In the genomic region with DNA sequence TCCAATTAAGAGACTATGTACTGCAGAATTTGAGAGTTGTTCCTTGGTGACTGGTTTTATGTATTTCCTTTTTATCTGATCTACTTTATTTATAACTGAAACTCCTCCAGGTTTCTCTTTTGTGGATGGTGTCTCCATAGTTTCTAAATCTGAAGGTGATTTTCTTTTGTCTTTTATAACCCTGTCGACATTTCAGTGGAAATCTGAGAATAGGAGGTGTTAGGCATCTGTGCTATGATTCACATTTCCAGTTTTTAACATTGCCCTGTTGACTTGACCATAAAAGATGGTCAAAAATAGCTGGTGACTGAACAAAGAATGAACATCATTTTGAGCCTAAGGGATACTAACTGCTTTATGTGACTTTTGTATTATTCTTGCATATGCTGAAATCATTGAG, we compare ENCODE assay signal across 23 cellular contexts.
"Had no signal": no experiment of that assay in that cellular context is flagged by ENCODE, and none has a peak within 500 bp of the region (broad histone marks: within the 10 kb centered on the region; RNA-seq: fewer than 3 reads in every experiment).

No MANE protein-coding gene starts in this region.

- DNase-seq: activated CD4-positive, alpha-beta T cell treated with anti-CD3 and anti-CD28 coated beads, Interleukin-2, amount 10 ng/mL, durations not matched to agents 7 days and 5 days; activated CD4-positive, CD25-positive, alpha-beta regulatory T cell treated with anti-CD3 and anti-CD28 coated beads, Interleukin-2, amount 50 U/mL, for 72 hours; activated CD8-positive, alpha-beta T cell treated with anti-CD3 and anti-CD28 coated beads for 36 hours; adrenal gland; colonic mucosa; dorsolateral prefrontal cortex; effector memory CD8-positive, alpha-beta T cell; glutamatergic neuron; stimulated activated CD4-positive, alpha-beta T cell treated with anti-CD3 and anti-CD28 coated beads, Interleukin-12 subunit alpha, Interleukin-12 subunit beta, amount 100 ng/mL, for 4 hours; stimulated activated CD4-positive, alpha-beta T cell treated with anti-CD3 and anti-CD28 coated beads, Interleukin-4, amount 100 ng/mL, for 4 hours; stimulated activated naive CD8-positive, alpha-beta T cell treated with anti-CD3 and anti-CD28 coated beads, Interleukin-15, Interleukin-2, amounts not matched to agents 100 U/mL and 50 U/mL, for 24 hours; T-cell had no signal

- H3K27ac Mint-ChIP-seq: activated CD4-positive, alpha-beta T cell treated with anti-CD3 and anti-CD28 coated beads, Interleukin-2, amount 10 ng/mL, durations not matched to agents 7 days and 5 days; activated CD8-positive, alpha-beta T cell treated with anti-CD3 and anti-CD28 coated beads for 36 hours; activated naive CD4-positive, alpha-beta T cell treated with anti-CD3 and anti-CD28 coated beads, Interleukin-2, amount 50 U/mL, for 72 hours; activated T-helper 17 cell treated with anti-CD3 and anti-CD28 coated beads, Interleukin-2, amount 50 U/mL, for 72 hours; effector memory CD8-positive, alpha-beta T cell; T-cell; T-helper 2 cell treated with Interferon-gamma antibody and Interleukin-4, amounts not matched to agents 5 μg/mL and 100 μg/mL, for 36 hours had no signal

- H3K4me1 ChIP-seq: adrenal gland, breast epithelium, colonic mucosa had no signal

- H3K36me3 ChIP-seq: adrenal gland, colonic mucosa, prostate gland had no signal

- H3K9me3 Mint-ChIP-seq: activated CD4-positive, alpha-beta T cell treated with anti-CD3 and anti-CD28 coated beads, Interleukin-2, amount 10 ng/mL, durations not matched to agents 7 days and 5 days; activated CD8-positive, alpha-beta T cell treated with anti-CD3 and anti-CD28 coated beads for 36 hours; activated naive CD4-positive, alpha-beta T cell treated with anti-CD3 and anti-CD28 coated beads, Interleukin-2, amount 50 U/mL, for 72 hours; activated T-helper 17 cell treated with anti-CD3 and anti-CD28 coated beads, Interleukin-2, amount 50 U/mL, for 72 hours; effector memory CD8-positive, alpha-beta T cell; neural crest cell; T-cell; T-helper 2 cell treated with Interferon-gamma antibody and Interleukin-4, amounts not matched to agents 5 μg/mL and 100 μg/mL, for 36 hours had no signal

- FAIRE-seq: endothelial cell of umbilical vein, frontal cortex had no signal

- ATAC-seq: activated CD8-positive, alpha-beta T cell treated with anti-CD3 and anti-CD28 coated beads for 36 hours; activated naive CD4-positive, alpha-beta T cell treated with anti-CD3 and anti-CD28 coated beads, Interleukin-2, amount 50 U/mL, for 72 hours; activated T-helper 17 cell treated with anti-CD3 and anti-CD28 coated beads, Interleukin-2, amount 50 U/mL, for 72 hours; effector memory CD8-positive, alpha-beta T cell; esophagus mucosa; stimulated activated naive CD8-positive, alpha-beta T cell treated with anti-CD3 and anti-CD28 coated beads, Interleukin-15, Interleukin-2, amounts not matched to agents 100 U/mL and 50 U/mL, for 24 hours; T-cell had no signal

- H3K4me2 ChIP-seq: hepatocyte had no signal

- H3K27me3 ChIP-seq: adrenal gland, breast epithelium, colonic mucosa, dorsolateral prefrontal cortex, hepatocyte had no signal

- H3K9me3 ChIP-seq: adrenal gland, breast epithelium, colonic mucosa, prostate gland had no signal

- H2AFZ ChIP-seq: hepatocyte had no signal

- H3K4me3 ChIP-seq: adrenal gland, breast epithelium, colonic mucosa, dorsolateral prefrontal cortex, hepatocyte, prostate gland had no signal

- H3K4me3 Mint-ChIP-seq: activated CD4-positive, alpha-beta T cell treated with anti-CD3 and anti-CD28 coated beads, Interleukin-2, amount 10 ng/mL, durations not matched to agents 7 days and 5 days; activated CD8-positive, alpha-beta T cell treated with anti-CD3 and anti-CD28 coated beads for 36 hours; activated T-helper 17 cell treated with anti-CD3 and anti-CD28 coated beads, Interleukin-2, amount 50 U/mL, for 72 hours; effector memory CD8-positive, alpha-beta T cell; neural crest cell; T-cell; T-helper 2 cell treated with Interferon-gamma antibody and Interleukin-4, amounts not matched to agents 5 μg/mL and 100 μg/mL, for 36 hours had no signal

- H3K4me1 Mint-ChIP-seq: activated CD4-positive, alpha-beta T cell treated with anti-CD3 and anti-CD28 coated beads, Interleukin-2, amount 10 ng/mL, durations not matched to agents 7 days and 5 days; activated T-helper 17 cell treated with anti-CD3 and anti-CD28 coated beads, Interleukin-2, amount 50 U/mL, for 72 hours; T-cell had no signal

- H3K27ac ChIP-seq: adrenal gland, breast epithelium, colonic mucosa, dorsolateral prefrontal cortex, hepatocyte, prostate gland, VCaP had no signal

- H3K36me3 Mint-ChIP-seq: activated naive CD4-positive, alpha-beta T cell treated with anti-CD3 and anti-CD28 coated beads, Interleukin-2, amount 50 U/mL, for 72 hours; T-cell had no signal
